Comparison of ENCODE assay signal across 22 cellular contexts in the genomic region with DNA sequence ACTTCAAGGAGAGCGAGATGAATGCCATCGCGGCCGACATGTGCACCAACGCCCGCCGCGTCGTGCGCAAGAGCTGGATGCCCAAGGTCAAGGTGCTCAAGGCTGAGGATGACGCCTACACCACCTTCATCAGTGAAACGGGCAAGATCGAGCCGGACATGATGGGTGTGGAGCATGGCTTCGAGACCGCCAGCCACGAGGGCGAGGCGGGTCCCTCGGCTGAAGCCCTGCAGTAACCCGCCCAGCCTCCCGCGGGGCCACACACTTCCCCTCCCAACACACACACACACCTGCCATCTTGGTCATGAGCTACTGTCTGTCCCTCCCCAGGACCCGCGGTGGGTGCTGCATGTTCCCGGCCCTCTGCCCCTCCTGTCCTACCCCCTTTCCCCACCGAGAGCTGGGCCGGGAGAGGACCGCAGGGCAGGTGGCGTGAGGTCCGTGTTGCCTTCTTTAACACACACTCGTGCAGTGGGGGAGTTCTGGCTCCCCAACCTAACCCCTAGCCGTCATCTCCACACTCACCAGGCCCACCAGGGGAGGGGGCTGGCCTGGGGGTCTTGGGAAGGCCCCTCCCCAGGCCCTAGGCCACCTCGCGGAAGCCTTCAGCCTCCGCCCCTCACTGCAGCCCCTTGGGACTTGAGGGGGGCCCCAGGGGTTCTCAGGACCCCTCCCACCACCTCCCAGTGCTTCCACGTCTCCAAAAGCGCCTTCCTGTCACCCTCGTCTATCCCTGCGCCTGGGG. TPM values are rescaled to one million over a fixed set of nuclear protein-coding genes. Genes with fewer than 3 reads are reported as not detected.
DNase-seq lines count a peak whose midpoint lies in the region; TF ChIP-seq lines count a peak whose summit lies in the region.
"Had no signal": no experiment of that assay in that cellular context is flagged by ENCODE, and none has a peak within 500 bp of the region (broad histone marks: within the 10 kb centered on the region; RNA-seq: fewer than 3 reads in every experiment).

No MANE protein-coding gene starts in this region.

- POLR2A ChIA-PET in PC-9 (lab: Charles Lee; ENCODE audit: unreplicated experiment), result no interaction called here

- H3K4me3 Mint-ChIP-seq in T-helper 1 cell treated with Interleukin-12 subunit alpha and Interleukin-12 subunit beta and Interleukin-4 antibody, amounts not matched to agents 30 μg/mL and 1 μg/mL, for 36 hours, result no peak overlapping the region
- no peak overlapping the region for H3K4me3 Mint-ChIP-seq in endodermal cell
- H3K4me3 Mint-ChIP-seq: CD14-positive monocyte had no signal

- H3K36me3 ChIP-seq in PC-9 (ENCODE audit: low read depth) (peaks cover 16% of the 10 kb centered on the region), endodermal cell (ENCODE audit: control insufficient read depth, insufficient read depth, low read length) (peaks cover 43% of the 10 kb centered on the region), neutrophil (peaks cover 80% of the 10 kb centered on the region)

- intact Hi-C loops in PC-9 (cut with micrococcal nuclease; ENCODE audit: unreplicated experiment), result no loop called here

- no peaks in the 10 kb centered on the region for H3K27me3 Mint-ChIP-seq in T-helper 1 cell treated with Interleukin-12 subunit alpha and Interleukin-12 subunit beta and Interleukin-4 antibody, amounts not matched to agents 30 μg/mL and 1 μg/mL, for 36 hours (ENCODE audit: low read depth)
- peaks cover 2% of the 10 kb centered on the region for H3K27me3 Mint-ChIP-seq in endodermal cell (ENCODE audit: insufficient read depth)

- H3K9me2 ChIP-seq in PC-9 (ENCODE audit: insufficient read depth), result no peaks in the 10 kb centered on the region

- peaks cover 3% of the 10 kb centered on the region for H3K4me1 Mint-ChIP-seq in T-helper 1 cell treated with Interleukin-12 subunit alpha and Interleukin-12 subunit beta and Interleukin-4 antibody, amounts not matched to agents 30 μg/mL and 1 μg/mL, for 36 hours (ENCODE audit: low read depth)
- peaks cover 6% of the 10 kb centered on the region for H3K4me1 Mint-ChIP-seq in endodermal cell

- no peak for DNase-seq in T-helper 1 cell
- DNase-seq in PC-9, result no peak
- DNase-seq in endodermal cell, result no peak
- no peak for DNase-seq in SW480 (ENCODE audit: low spot score)
- DNase-seq in coronary artery (ENCODE audit: low spot score), result no peak
- DNase-seq in effector CD8-positive, alpha-beta T cell (lab: John Stamatoyannopoulos, UW), result no peak
- DNase-seq: DMS53, GDM1, IMR-90, NCI-H1417, NCI-H1694 treated with DMSO at 0.1 percent for 48 hours, NCI-H2107, NCI-H446 treated with DMSO at 0.1 percent for 48 hours, NCI-H526 treated with DMSO at 0.1 percent for 48 hours, OCI-M1, SHP77 had no signal

- H3F3A ChIP-seq in PC-9 (ENCODE audit: insufficient read depth, low read depth), result peaks cover 37% of the 10 kb centered on the region

- H3K9me3 Mint-ChIP-seq in T-helper 1 cell treated with Interleukin-12 subunit alpha and Interleukin-12 subunit beta and Interleukin-4 antibody, amounts not matched to agents 30 μg/mL and 1 μg/mL, for 36 hours, result no peaks in the 10 kb centered on the region
- no peaks in the 10 kb centered on the region for H3K9me3 Mint-ChIP-seq in endodermal cell

- CTCF ChIA-PET in PC-9 (lab: Charles Lee), result no interaction called here

- no peak overlapping the region for H3K9ac ChIP-seq in endodermal cell (ENCODE audit: extremely low read depth, low read length, poor library complexity, severe bottlenecking)

- peaks cover 35% of the 10 kb centered on the region for H4K20me1 ChIP-seq in PC-9 (ENCODE audit: insufficient read depth)

- peak overlapping the region; percentile 45 for H3K27ac Mint-ChIP-seq in T-helper 1 cell treated with Interleukin-12 subunit alpha and Interleukin-12 subunit beta and Interleukin-4 antibody, amounts not matched to agents 30 μg/mL and 1 μg/mL, for 36 hours
- H3K27ac Mint-ChIP-seq in endodermal cell, result peak overlapping the region; percentile 39

- H3K4me3 ChIP-seq in PC-9 (no peak overlapping the region), endodermal cell (ENCODE audit: low read length) (no peak overlapping the region), neutrophil (ENCODE audit: low read depth in 1 of 2, low read length in 1 of 2) (no peak overlapping the region), coronary artery (no peak overlapping the region)

- TF ChIP-seq CTCF in PC-9 (conservative IDR thresholded peaks at IDR 0.05) (no peak), endodermal cell (conservative IDR thresholded peaks at IDR 0.05) (no peak), neutrophil (IDR thresholded peaks at IDR 0.05) (no peak), coronary artery (IDR thresholded peaks at IDR 0.05) (no peak)

- H3K36me3 Mint-ChIP-seq in T-helper 1 cell treated with Interleukin-12 subunit alpha and Interleukin-12 subunit beta and Interleukin-4 antibody, amounts not matched to agents 30 μg/mL and 1 μg/mL, for 36 hours (ENCODE audit: low read depth), result peaks cover 14% of the 10 kb centered on the region
- H3K36me3 Mint-ChIP-seq in endodermal cell (ENCODE audit: low read depth), result peaks cover 36% of the 10 kb centered on the region

- H3K9me3 ChIP-seq in PC-9 (ENCODE audit: insufficient read depth, low read depth), result no peaks in the 10 kb centered on the region
- no peaks in the 10 kb centered on the region for H3K9me3 ChIP-seq in endodermal cell (ENCODE audit: control insufficient read depth, low read length)
- no peaks in the 10 kb centered on the region for H3K9me3 ChIP-seq in neutrophil

- peaks cover 16% of the 10 kb centered on the region for H3K79me2 ChIP-seq in PC-9 (ENCODE audit: low read depth)

- H3K27ac ChIP-seq in PC-9 (no peak overlapping the region), endodermal cell (ENCODE audit: low read depth, low read length) (no peak overlapping the region), neutrophil (peak overlapping the region; percentile 72), coronary artery (no peak overlapping the region)
- H3K27ac ChIP-seq: 22Rv1 had no signal

- H3K4me2 ChIP-seq in PC-9, result no peak overlapping the region

- H3K4me1 ChIP-seq in PC-9 (replicated peaks; ENCODE audit: insufficient read depth) (peaks cover 10% of the 10 kb centered on the region), endodermal cell (ENCODE audit: control insufficient read depth, insufficient read depth, low read length) (no peaks in the 10 kb centered on the region), neutrophil (ENCODE audit: control insufficient read depth in 1 of 2, insufficient read depth in 1 of 2, low read depth in 1 of 2, low read length in 1 of 2) (peaks cover 14 to 20% of the 10 kb centered on the region in 2 experiments)

- 88 to 94% methylated on average over 8 to 40 of the region's 40 CpGs for WGBS in endodermal cell (ENCODE audit: insufficient coverage in 1 of 2, insufficient read length in 1 of 2), 2 experiments

- TSS peak; percentile 15 for BruUV-seq in PC-9 (replicated peaks; lab: Mats Ljungman, UMichigan)

- no peak overlapping the region for H2AFZ ChIP-seq in PC-9

- H3K27me3 ChIP-seq in PC-9 (ENCODE audit: insufficient read depth, low read depth) (no peaks in the 10 kb centered on the region), endodermal cell (ENCODE audit: control insufficient read depth, insufficient read depth, low read length, poor library complexity, severe bottlenecking) (no peaks in the 10 kb centered on the region), neutrophil (no peaks in the 10 kb centered on the region)

RNA-seq across cellular contexts. Expression of a gene that starts 11.8 kb away (rescaled TPM):
- 86.2 and 89.6 TPM in 2 replicates for total RNA-seq in PC-9 (2021)
- 10 to 100 TPM; 30.8 to 34.8 TPM for total RNA-seq in endodermal cell
- 44.8 TPM for polyA plus RNA-seq in endodermal cell (2013, experiment 1 of 2)
- polyA plus RNA-seq in endodermal cell (2013, experiment 2 of 2), result 42.4 TPM

RNA-seq across cellular contexts. Expression of a gene that starts 11.9 kb away (rescaled TPM):
- total RNA-seq in PC-9 (2021) (72.7 and 95.5 TPM in 2 replicates), endodermal cell (10 to 100 TPM; 55.3 to 66.6 TPM)
- polyA plus RNA-seq in endodermal cell (2013, experiment 1 of 2), result 51.9 TPM
- polyA plus RNA-seq in endodermal cell (2013, experiment 2 of 2), result 52.6 TPM

RNA-seq across cellular contexts. Expression of a gene that starts 20.3 kb away (rescaled TPM):
- total RNA-seq in PC-9 (2021) (101 and 133 TPM in 2 replicates), endodermal cell (100 to 1,000 TPM; 164 to 172 TPM)
- polyA plus RNA-seq in endodermal cell (2013, experiment 1 of 2), result 61.1 TPM
- 53.8 TPM for polyA plus RNA-seq in endodermal cell (2013, experiment 2 of 2)

RNA-seq across cellular contexts. Expression of a gene that starts 21.8 kb away (rescaled TPM):
- 44.1 and 51.1 TPM in 2 replicates for total RNA-seq in PC-9 (2021)
- 10 to 100 TPM; 51.3 to 66.2 TPM for total RNA-seq in endodermal cell
- 37.5 TPM for polyA plus RNA-seq in endodermal cell (2013, experiment 1 of 2)
- 35.3 TPM for polyA plus RNA-seq in endodermal cell (2013, experiment 2 of 2)

RNA-seq across cellular contexts. Expression of a gene that starts 35.7 kb away (rescaled TPM):
- total RNA-seq in PC-9 (2021), result 0.24 TPM in 1 of 2 replicates, not detected in the other
- 1 to 10 TPM; 1.9 to 2.0 TPM for total RNA-seq in endodermal cell
- polyA plus RNA-seq in endodermal cell (2013, experiment 1 of 2), result 1.00 TPM
- 1.1 TPM for polyA plus RNA-seq in endodermal cell (2013, experiment 2 of 2)
- total RNA-seq: H4, HT1080 had no signal
